ENCODE assay signal across 8 cellular contexts in genomic region chr1:3624194-3625136, GRCh38. TPM values are rescaled to one million over a fixed set of nuclear protein-coding genes. Genes with fewer than 3 reads are reported as not detected.
A peak's percentile ranks its signal among the peaks of the same experiment; 100 is the strongest.
DNase-seq lines count a peak whose midpoint lies in the region; ATAC-seq and TF ChIP-seq lines count a peak whose summit lies in the region.

TPRG1L (plus strand) TSS chr1:3625015; CDS start chr1:3625073, 58 bp downstream.

- TF ChIP-seq POLR2A in GM19193 (IDR thresholded peaks at IDR 0.05; ENCODE audit: extremely low read depth, insufficient read depth, insufficient read length): peak; percentile 36

- peak within 1 kb of the TSS; percentile 98 for H3K4me3 ChIP-seq in kidney epithelial cell (ENCODE audit: low read depth, low read length)

- DNase-seq in AML-193 (lab: John Stamatoyannopoulos, UW) (peak; percentile 90), NCI-H510A treated with DMSO at 0.1 percent for 48 hours (lab: John Stamatoyannopoulos, UW) (peak; percentile 81), cerebellum (ENCODE audit: low spot score) (peak; percentile 100), kidney epithelial cell (ENCODE audit: low read depth) (peak; percentile 76)
- DNase-seq in activated CD4-positive, alpha-beta T cell treated with anti-CD3 and anti-CD28 coated beads for 24 hours (ENCODE audit: low read depth in 2 of 2): peak; percentile 95 to 96
- peak; percentile 98 for DNase-seq in stimulated activated CD4-positive, alpha-beta T cell treated with anti-CD3 and anti-CD28 coated beads, Interleukin-15, amount 100 ng/mL, for 24 hours

- ATAC-seq in HG03432 (IDR thresholded peaks at IDR 0.05; ENCODE audit: unreplicated experiment): peak; percentile 94

- H3K36me3 ChIP-seq in kidney epithelial cell (ENCODE audit: control insufficient read depth, insufficient read depth, low read length): no peaks in the 10 kb centered on the region

- TF ChIP-seq CTCF in kidney epithelial cell (IDR thresholded peaks at IDR 0.05; ENCODE audit: insufficient read depth, low read length, poor library complexity, severe bottlenecking): no peak

- H3K27me3 ChIP-seq in kidney epithelial cell (ENCODE audit: control insufficient read depth, insufficient read depth, low read length): no peaks in the 10 kb centered on the region

RNA-seq across cellular contexts. Expression of gene TPRG1L, which starts in this region (rescaled TPM):
- total RNA-seq in cerebellum (12.1 TPM), kidney epithelial cell (40.8 and 41.7 TPM in 2 replicates)

Comparison
In these comparisons a context has a peak if more than half of its experiments do, and no peak if none do; other contexts are left out.
1. Peak in every context shown above with its lines: DNase-seq, ATAC-seq and H3K4me3 ChIP-seq.